In genomic region chr1:154183045-154183968, GRCh38 we compare ENCODE assay signal across 8 cellular contexts. TPM values are rescaled to one million over a fixed set of nuclear protein-coding genes. Genes with fewer than 3 reads are reported as not detected.
DNase-seq lines count a peak whose midpoint lies in the region; ATAC-seq, FAIRE-seq and TF ChIP-seq lines count a peak whose summit lies in the region.

No MANE protein-coding gene starts in this region.

- FAIRE-seq in HepG2 (lab: Jason Lieb, UNC) = peak; percentile 80

- TSS peak; percentile 76 for BruUV-seq in HepG2 (replicated peaks; lab: Mats Ljungman, UMichigan)

- H3K27me3 ChIP-seq in HepG2 (ENCODE audit: control insufficient read depth in 1 of 2, insufficient read depth in 2 of 2, low read length in 2 of 2) = no peaks in the 10 kb centered on the region; a peak in 1 of 5 replicates

- TF ChIP-seq POLR2A in HepG2 (IDR thresholded peaks at IDR 0.05; ENCODE audit: insufficient read depth in 1 of 2, low read depth in 2 of 2, low read length in 2 of 2) = peak; percentile 81 to 87

- intact Hi-C loops in HepG2 (cut with micrococcal nuclease; ENCODE audit: unreplicated experiment) = no loop called here

- H3K9me3 ChIP-seq in HepG2 (ENCODE audit: low read length) = no peaks in the 10 kb centered on the region

- TF ChIP-seq EP300 in HepG2 (IDR thresholded peaks at IDR 0.05; ENCODE audit: low read depth in 2 of 2, low read length in 2 of 2) (peak in 1 of 2 experiments; percentile 15; a peak in 1 of 4 replicates), HepG2 (CRISPR knock-in tag; IDR thresholded peaks at IDR 0.05; ENCODE audit: borderline replicate concordance) (0 out of 2 replicates have a peak, but pooled peaks have one; percentile 16)

- peak overlapping the region; percentile 91 for H3K4me2 ChIP-seq in HepG2 (ENCODE audit: low read depth, low read length)

- ATAC-seq in GM19372 (IDR thresholded peaks at IDR 0.05; ENCODE audit: low read depth, unreplicated experiment) (peak; percentile 70), HG03521 (IDR thresholded peaks at IDR 0.05; ENCODE audit: unreplicated experiment) (peak; percentile 82), HepG2 (peak; percentile 97)

- POLR2A ChIA-PET in HepG2 (lab: Yijun Ruan, JAX) = interaction anchor here (0.7 to 1.7 kb wide), 4 partner anchors 13 to 151 kb away, joined by 3 to 5 read pairs (median 4); no protein-coding TSS in a partner anchor

- DNase-seq in NCI-H748 treated with DMSO at 0.1 percent for 48 hours (lab: John Stamatoyannopoulos, UW) = peak; percentile 95
- peak; percentile 91 to 93 for DNase-seq in activated CD4-positive, alpha-beta T cell treated with anti-CD3 and anti-CD28 coated beads, Interleukin-2, amount 50 U/mL, for 4 hours
- DNase-seq in dermis blood vessel endothelial cell = peak; percentile 98
- peak; percentile 97 for DNase-seq in HepG2 (ENCODE audit: low spot score)
- DNase-seq in stimulated activated CD4-positive, alpha-beta T cell treated with anti-CD3 and anti-CD28 coated beads, Interleukin-2, amount 100 ng/mL, for 48 hours = peak; percentile 93

- no peak overlapping the region for H2AFZ ChIP-seq in HepG2 (ENCODE audit: low read length)

- H3K79me2 ChIP-seq in HepG2 (ENCODE audit: insufficient read depth, low read length) = peaks cover 45% of the 10 kb centered on the region

- WGBS in HepG2 (ENCODE audit: low lambda C conversion rate) = 18% methylated on average over 29 of the region's 44 CpGs

- peak overlapping the region; percentile 81 for H3K9ac ChIP-seq in HepG2 (ENCODE audit: insufficient read depth, low read depth, low read length)

- no peak for TF ChIP-seq RAD21 in HepG2 (CRISPR knock-in tag; IDR thresholded peaks at IDR 0.05)

- H3K36me3 ChIP-seq in HepG2 (replicated peaks in 1 of 2; ENCODE audit: control insufficient read depth in 1 of 2, insufficient read depth in 2 of 2, low read length in 2 of 2) = peaks cover 0 to 3% of the 10 kb centered on the region in 2 experiments; a peak in 2 of 5 replicates

- peak overlapping the region; percentile 87 for H3K27ac ChIP-seq in C4-2B
- peak overlapping the region; percentile 69 for H3K27ac ChIP-seq in HepG2 (ENCODE audit: extremely low read length, insufficient read depth, low read length)

- TF ChIP-seq CTCF in C4-2B (conservative IDR thresholded peaks at IDR 0.05) (no peak), HepG2 (CRISPR knock-in tag; IDR thresholded peaks at IDR 0.05) (peak; percentile 36)

- CTCF ChIA-PET in HepG2 (lab: Yijun Ruan, JAX; ENCODE audit: low intra/inter-chr PET ratio, low total read pairs) = interaction anchor here (1.3 kb wide), 1 partner anchor 89 kb away, joined by 3 read pairs; the partner anchor contains the start of gene HAX1

- in situ Hi-C loops in HepG2 (cut with HindIII; ENCODE audit: extremely low pct_ligation_motif_present, low pct_unique_long_range_greater_than_20kb) = loop anchor here (5.0 kb wide), 2 partner anchors 89 to 154 kb away; partner anchors contain the start of gene HAX1

- peaks cover 39% of the 10 kb centered on the region for H4K20me1 ChIP-seq in HepG2 (ENCODE audit: insufficient read depth, low read length)

- H3K4me3 ChIP-seq in HepG2 (replicated peaks in 1 of 3; ENCODE audit: insufficient read depth in 1 of 3, low read depth in 2 of 3, low read length in 3 of 3) = peak overlapping the region; percentile 88 to 98 (median 90)

- H3K4me1 ChIP-seq in HepG2 (ENCODE audit: insufficient read depth, low read length) = peaks cover 55% of the 10 kb centered on the region

RNA-seq across cellular contexts. Expression of gene TPM3, which starts 8.6 kb away (rescaled TPM):
- total RNA-seq in dermis blood vessel endothelial cell (707 and 1,476 TPM in 2 replicates), HepG2 (2016; rRNA removed; fragmentation: Illumina TruSeq; extraction: Trizol) (307 and 481 TPM in 2 replicates)
- total RNA-seq in HepG2 (2016; cell fraction: cytosol; rRNA removed; fragmentation: Illumina TruSeq; extraction: Trizol; ENCODE audit: low read depth) = 53.8 and 55.7 TPM in 2 replicates
- total RNA-seq in HepG2 (2016; cell fraction: insoluble cytoplasmic fraction; rRNA removed; fragmentation: Illumina TruSeq; extraction: Trizol) = 323 and 475 TPM in 2 replicates
- 138 and 148 TPM in 2 replicates for total RNA-seq in HepG2 (2016; cell fraction: membrane; rRNA removed; fragmentation: Illumina TruSeq; extraction: Trizol)
- total RNA-seq in HepG2 (2016; cell fraction: nucleus; rRNA removed; fragmentation: Illumina TruSeq; extraction: Trizol) = 108 and 115 TPM in 2 replicates
- 131 and 160 TPM in 2 replicates for polyA plus RNA-seq in HepG2 (2011; rRNA removed)
- polyA plus RNA-seq in HepG2 (2011; cell fraction: cytosol; rRNA removed) = 118 and 149 TPM in 2 replicates
- polyA plus RNA-seq in HepG2 (2011; cell fraction: nucleus; rRNA removed) = 45.9 and 62.4 TPM in 2 replicates
- 153 and 194 TPM in 2 replicates for polyA plus RNA-seq in HepG2 (2012)
- 89.5 and 101 TPM in 2 replicates for polyA plus RNA-seq in HepG2 (2016; cell fraction: cytosol; fragmentation: Illumina TruSeq; extraction: Trizol; ENCODE audit: low read depth)
- 611 and 615 TPM in 2 replicates for polyA plus RNA-seq in HepG2 (2016; cell fraction: insoluble cytoplasmic fraction; fragmentation: Illumina TruSeq; extraction: Trizol; ENCODE audit: low read depth)
- polyA plus RNA-seq in HepG2 (2016; cell fraction: membrane; fragmentation: Illumina TruSeq; extraction: Trizol; ENCODE audit: low read depth) = 145 TPM in 2 replicates
- polyA plus RNA-seq in HepG2 (2016; cell fraction: nucleus; fragmentation: Illumina TruSeq; extraction: Trizol; ENCODE audit: insufficient read depth, low read depth) = 192 and 200 TPM in 2 replicates
- polyA minus RNA-seq in HepG2 (2011; rRNA and poly(A)+ RNA removed; ENCODE audit: low replicate concordance) = 66.0 and 182 TPM in 2 replicates
- 56.6 and 67.6 TPM in 2 replicates for polyA minus RNA-seq in HepG2 (2011; cell fraction: cytosol; rRNA and poly(A)+ RNA removed)
- 52.8 and 54.2 TPM in 2 replicates for polyA minus RNA-seq in HepG2 (2011; cell fraction: nucleus; rRNA and poly(A)+ RNA removed)

RNA-seq across cellular contexts. Expression of gene CFAP141, which starts 22.8 kb away (rescaled TPM):
- total RNA-seq in dermis blood vessel endothelial cell = not detected in 2 replicates
- not detected in 2 replicates for total RNA-seq in HepG2 (2016; rRNA removed; fragmentation: Illumina TruSeq; extraction: Trizol)
- total RNA-seq in HepG2 (2016; cell fraction: cytosol; rRNA removed; fragmentation: Illumina TruSeq; extraction: Trizol; ENCODE audit: low read depth) = not detected in 2 replicates
- total RNA-seq in HepG2 (2016; cell fraction: insoluble cytoplasmic fraction; rRNA removed; fragmentation: Illumina TruSeq; extraction: Trizol) = not detected in 2 replicates
- not detected in 2 replicates for total RNA-seq in HepG2 (2016; cell fraction: membrane; rRNA removed; fragmentation: Illumina TruSeq; extraction: Trizol)
- total RNA-seq in HepG2 (2016; cell fraction: nucleus; rRNA removed; fragmentation: Illumina TruSeq; extraction: Trizol) = not detected in 2 replicates
- not detected in 2 replicates for polyA plus RNA-seq in HepG2 (2011; rRNA removed)
- not detected in 2 replicates for polyA plus RNA-seq in HepG2 (2011; cell fraction: cytosol; rRNA removed)
- polyA plus RNA-seq in HepG2 (2011; cell fraction: nucleus; rRNA removed) = not detected in 2 replicates
- polyA plus RNA-seq in HepG2 (2012) = not detected in 2 replicates
- polyA plus RNA-seq in HepG2 (2016; cell fraction: cytosol; fragmentation: Illumina TruSeq; extraction: Trizol; ENCODE audit: low read depth) = not detected in 2 replicates
- polyA plus RNA-seq in HepG2 (2016; cell fraction: insoluble cytoplasmic fraction; fragmentation: Illumina TruSeq; extraction: Trizol; ENCODE audit: low read depth) = not detected in 2 replicates
- polyA plus RNA-seq in HepG2 (2016; cell fraction: membrane; fragmentation: Illumina TruSeq; extraction: Trizol; ENCODE audit: low read depth) = not detected in 2 replicates
- not detected in 2 replicates for polyA plus RNA-seq in HepG2 (2016; cell fraction: nucleus; fragmentation: Illumina TruSeq; extraction: Trizol; ENCODE audit: insufficient read depth, low read depth)
- not detected in 2 replicates for polyA minus RNA-seq in HepG2 (2011; rRNA and poly(A)+ RNA removed; ENCODE audit: low replicate concordance)
- polyA minus RNA-seq in HepG2 (2011; cell fraction: cytosol; rRNA and poly(A)+ RNA removed) = not detected in 2 replicates
- polyA minus RNA-seq in HepG2 (2011; cell fraction: nucleus; rRNA and poly(A)+ RNA removed) = not detected in 2 replicates

RNA-seq across cellular contexts. Expression of gene NUP210L, which starts 28.4 kb away (rescaled TPM):
- total RNA-seq in dermis blood vessel endothelial cell = 0.09 and 0.17 TPM in 2 replicates
- not detected in 2 replicates for total RNA-seq in HepG2 (2016; rRNA removed; fragmentation: Illumina TruSeq; extraction: Trizol)
- total RNA-seq in HepG2 (2016; cell fraction: cytosol; rRNA removed; fragmentation: Illumina TruSeq; extraction: Trizol; ENCODE audit: low read depth) = not detected in 2 replicates
- total RNA-seq in HepG2 (2016; cell fraction: insoluble cytoplasmic fraction; rRNA removed; fragmentation: Illumina TruSeq; extraction: Trizol) = not detected in 2 replicates
- not detected in 2 replicates for total RNA-seq in HepG2 (2016; cell fraction: membrane; rRNA removed; fragmentation: Illumina TruSeq; extraction: Trizol)
- total RNA-seq in HepG2 (2016; cell fraction: nucleus; rRNA removed; fragmentation: Illumina TruSeq; extraction: Trizol) = not detected in 2 replicates
- not detected in 2 replicates for polyA plus RNA-seq in HepG2 (2011; rRNA removed)
- polyA plus RNA-seq in HepG2 (2011; cell fraction: cytosol; rRNA removed) = not detected in 2 replicates
- polyA plus RNA-seq in HepG2 (2011; cell fraction: nucleus; rRNA removed) = not detected in 2 replicates
- not detected in 2 replicates for polyA plus RNA-seq in HepG2 (2012)
- polyA plus RNA-seq in HepG2 (2016; cell fraction: cytosol; fragmentation: Illumina TruSeq; extraction: Trizol; ENCODE audit: low read depth) = not detected in 2 replicates
- not detected in 2 replicates for polyA plus RNA-seq in HepG2 (2016; cell fraction: insoluble cytoplasmic fraction; fragmentation: Illumina TruSeq; extraction: Trizol; ENCODE audit: low read depth)
- not detected in 2 replicates for polyA plus RNA-seq in HepG2 (2016; cell fraction: membrane; fragmentation: Illumina TruSeq; extraction: Trizol; ENCODE audit: low read depth)
- not detected in 2 replicates for polyA plus RNA-seq in HepG2 (2016; cell fraction: nucleus; fragmentation: Illumina TruSeq; extraction: Trizol; ENCODE audit: insufficient read depth, low read depth)
- 0.04 TPM in 1 of 2 replicates, not detected in the other for polyA minus RNA-seq in HepG2 (2011; rRNA and poly(A)+ RNA removed; ENCODE audit: low replicate concordance)
- polyA minus RNA-seq in HepG2 (2011; cell fraction: cytosol; rRNA and poly(A)+ RNA removed) = not detected in 2 replicates
- polyA minus RNA-seq in HepG2 (2011; cell fraction: nucleus; rRNA and poly(A)+ RNA removed) = 0.12 TPM in 1 of 2 replicates, not detected in the other

RNA-seq across cellular contexts. Expression of gene UBAP2L, which starts 37.4 kb away (rescaled TPM):
- 47.8 and 97.6 TPM in 2 replicates for total RNA-seq in dermis blood vessel endothelial cell
- total RNA-seq in HepG2 (2016; rRNA removed; fragmentation: Illumina TruSeq; extraction: Trizol) = 74.2 and 75.9 TPM in 2 replicates
- 32.2 and 32.3 TPM in 2 replicates for total RNA-seq in HepG2 (2016; cell fraction: cytosol; rRNA removed; fragmentation: Illumina TruSeq; extraction: Trizol; ENCODE audit: low read depth)
- total RNA-seq in HepG2 (2016; cell fraction: insoluble cytoplasmic fraction; rRNA removed; fragmentation: Illumina TruSeq; extraction: Trizol) = 62.4 and 77.2 TPM in 2 replicates
- total RNA-seq in HepG2 (2016; cell fraction: membrane; rRNA removed; fragmentation: Illumina TruSeq; extraction: Trizol) = 48.4 and 51.5 TPM in 2 replicates
- 90.2 and 98.9 TPM in 2 replicates for total RNA-seq in HepG2 (2016; cell fraction: nucleus; rRNA removed; fragmentation: Illumina TruSeq; extraction: Trizol)
- polyA plus RNA-seq in HepG2 (2011; rRNA removed) = 140 and 159 TPM in 2 replicates
- polyA plus RNA-seq in HepG2 (2011; cell fraction: cytosol; rRNA removed) = 59.5 and 64.7 TPM in 2 replicates
- polyA plus RNA-seq in HepG2 (2011; cell fraction: nucleus; rRNA removed) = 243 and 295 TPM in 2 replicates
- polyA plus RNA-seq in HepG2 (2012) = 73.3 and 82.5 TPM in 2 replicates
- 27.7 and 30.6 TPM in 2 replicates for polyA plus RNA-seq in HepG2 (2016; cell fraction: cytosol; fragmentation: Illumina TruSeq; extraction: Trizol; ENCODE audit: low read depth)
- 83.4 and 108 TPM in 2 replicates for polyA plus RNA-seq in HepG2 (2016; cell fraction: insoluble cytoplasmic fraction; fragmentation: Illumina TruSeq; extraction: Trizol; ENCODE audit: low read depth)
- polyA plus RNA-seq in HepG2 (2016; cell fraction: membrane; fragmentation: Illumina TruSeq; extraction: Trizol; ENCODE audit: low read depth) = 43.4 and 53.2 TPM in 2 replicates
- polyA plus RNA-seq in HepG2 (2016; cell fraction: nucleus; fragmentation: Illumina TruSeq; extraction: Trizol; ENCODE audit: insufficient read depth, low read depth) = 205 and 223 TPM in 2 replicates
- polyA minus RNA-seq in HepG2 (2011; rRNA and poly(A)+ RNA removed; ENCODE audit: low replicate concordance) = 231 and 359 TPM in 2 replicates
- polyA minus RNA-seq in HepG2 (2011; cell fraction: cytosol; rRNA and poly(A)+ RNA removed) = 29.0 and 31.7 TPM in 2 replicates
- 310 and 330 TPM in 2 replicates for polyA minus RNA-seq in HepG2 (2011; cell fraction: nucleus; rRNA and poly(A)+ RNA removed)

Comparison
In these comparisons a context has a peak if more than half of its experiments do, and no peak if none do; other contexts are left out.
1. Peak in every context shown above with its lines: DNase-seq, ATAC-seq, H3K4me3 ChIP-seq and H3K27ac ChIP-seq.